ENCODE assay signal across 8 cellular contexts in the genomic region with DNA sequence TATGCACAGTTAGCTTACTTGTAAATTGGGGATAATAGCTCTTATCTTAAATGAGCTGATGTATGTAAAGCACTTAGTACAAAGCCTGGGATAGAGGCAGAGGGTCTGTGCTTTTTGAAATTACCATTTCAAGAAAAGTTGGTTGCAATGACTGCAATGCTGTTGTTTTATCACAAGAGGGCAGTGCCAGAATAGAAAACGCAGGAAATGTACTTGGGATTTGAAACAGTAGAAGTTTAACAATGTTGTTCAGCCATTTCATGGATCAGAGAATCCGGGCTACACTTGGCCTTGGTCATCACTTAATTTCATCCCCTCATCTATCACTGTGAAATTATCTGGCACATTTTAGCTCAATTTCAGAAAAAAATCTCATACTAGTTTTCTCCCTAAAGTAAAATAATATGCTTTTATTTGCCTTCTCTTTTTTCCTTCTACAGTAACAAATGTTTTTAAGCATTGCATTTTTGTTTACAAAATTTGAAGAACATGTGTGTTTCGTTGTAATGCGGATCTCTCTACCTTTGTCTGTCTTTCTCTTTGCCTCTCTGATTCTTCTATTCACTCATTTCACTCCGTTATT.
DNase-seq lines count a peak whose midpoint lies in the region; ATAC-seq and TF ChIP-seq lines count a peak whose summit lies in the region.

No MANE protein-coding gene starts in this region.

- TF ChIP-seq POLR2A in esophagus muscularis mucosa (IDR thresholded peaks at IDR 0.05; ENCODE audit: low read depth): no peak

- no peaks in the 10 kb centered on the region for H4K20me1 ChIP-seq in DOHH2 (ENCODE audit: control insufficient read depth, insufficient read depth, low read depth, low read length)

- intact Hi-C loops in esophagus muscularis mucosa (cut with DNase I): loop anchor here (2.0 kb wide), 1 partner anchor 126 kb away; no protein-coding TSS in a partner anchor

- no peaks in the 10 kb centered on the region for H3K4me1 ChIP-seq in DOHH2 (ENCODE audit: control insufficient read depth, low read length)
- no peaks in the 10 kb centered on the region for H3K4me1 ChIP-seq in RWPE2 (ENCODE audit: insufficient read depth, poor library complexity, severe bottlenecking)
- H3K4me1 ChIP-seq in esophagus muscularis mucosa: peaks cover 0 to 8% (median 3%) of the 10 kb centered on the region in 4 donors

- H3K4me3 ChIP-seq in DOHH2 (ENCODE audit: low read length): no peak overlapping the region
- H3K4me3 ChIP-seq in RWPE2 (ENCODE audit: severe bottlenecking): no peak overlapping the region
- no peak overlapping the region for H3K4me3 ChIP-seq in esophagus muscularis mucosa

- H3K4me3 Mint-ChIP-seq in neural crest cell: no peak overlapping the region

- TF ChIP-seq CTCF in DOHH2 (IDR thresholded peaks at IDR 0.05; ENCODE audit: low read depth, low read length, poor library complexity, severe bottlenecking) (peak; percentile 82), RWPE2 (IDR thresholded peaks at IDR 0.05; ENCODE audit: poor library complexity, severe bottlenecking) (peak; percentile 96), esophagus muscularis mucosa (IDR thresholded peaks at IDR 0.05) (peak; percentile 76 to 88 (median 80)), neural crest cell (conservative IDR thresholded peaks at IDR 0.05) (peak; percentile 92)

- H3K9me3 ChIP-seq in DOHH2 (ENCODE audit: control insufficient read depth, insufficient read depth, low read length): peaks cover 5% of the 10 kb centered on the region; the same call in 1 of the 2 replicates
- H3K9me3 ChIP-seq in RWPE2 (ENCODE audit: severe bottlenecking): peaks cover 6% of the 10 kb centered on the region
- peaks cover 0 to 8% (median 0%) of the 10 kb centered on the region in 4 donors for H3K9me3 ChIP-seq in esophagus muscularis mucosa

- ATAC-seq in RWPE2 (ENCODE audit: low read depth) (0 out of 3 replicates have a peak, but pooled peaks have one; percentile 31), GM19463 (IDR thresholded peaks at IDR 0.05; ENCODE audit: unreplicated experiment) (no peak)

- no peaks in the 10 kb centered on the region for H3K9me2 ChIP-seq in DOHH2 (replicated peaks; ENCODE audit: control insufficient read depth, low read length)

- DNase-seq in M059J (ENCODE audit: low read depth) (peak; percentile 47), RWPE2 (ENCODE audit: low spot score) (no peak), esophagus muscularis mucosa (ENCODE audit: extremely low spot score) (no peak), neural crest cell (ENCODE audit: low read depth, low spot score) (no peak), occipital lobe (lab: John Stamatoyannopoulos, UW) (no peak)
- DNase-seq in activated CD8-positive, alpha-beta memory T cell treated with anti-CD3 and anti-CD28 coated beads, Interleukin-2, amount 50 U/mL, for 48 hours: no peak

- no peak overlapping the region for H3K27ac Mint-ChIP-seq in neural crest cell (ENCODE audit: unreplicated experiment)

- H3K27ac ChIP-seq in DOHH2 (ENCODE audit: low read depth, low read length) (no peak overlapping the region), RWPE2 (ENCODE audit: poor library complexity, severe bottlenecking) (no peak overlapping the region), esophagus muscularis mucosa (replicated peaks in 1 of 4) (no peak overlapping the region)

- H3K36me3 ChIP-seq in DOHH2 (ENCODE audit: control insufficient read depth, low read length): no peaks in the 10 kb centered on the region
- no peaks in the 10 kb centered on the region for H3K36me3 ChIP-seq in RWPE2 (ENCODE audit: low read depth)
- H3K36me3 ChIP-seq in esophagus muscularis mucosa: no peaks in the 10 kb centered on the region

- no peaks in the 10 kb centered on the region for H3K27me3 Mint-ChIP-seq in neural crest cell (ENCODE audit: low read depth)

- 0 out of 2 replicates have a peak, but pooled peaks cover 3% of the 10 kb centered on the region for H3K27me3 ChIP-seq in DOHH2 (ENCODE audit: control insufficient read depth, low read length)
- no peaks in the 10 kb centered on the region for H3K27me3 ChIP-seq in RWPE2 (ENCODE audit: insufficient read depth, poor library complexity, severe bottlenecking)
- no peaks in the 10 kb centered on the region for H3K27me3 ChIP-seq in esophagus muscularis mucosa

- peaks cover 16% of the 10 kb centered on the region for H3K36me3 Mint-ChIP-seq in neural crest cell (ENCODE audit: low read depth)

- H3K9me3 Mint-ChIP-seq in neural crest cell: peaks cover 14% of the 10 kb centered on the region

- WGBS in esophagus muscularis mucosa: 33% methylated on average over 5 of the region's 5 CpGs

- no peak for TF ChIP-seq EP300 in esophagus muscularis mucosa (IDR thresholded peaks at IDR 0.05)

- no peaks in the 10 kb centered on the region for H3K79me2 ChIP-seq in DOHH2 (ENCODE audit: control insufficient read depth, low read length)

- no peak overlapping the region for H3K4me2 ChIP-seq in DOHH2 (ENCODE audit: low read length)

- no peaks in the 10 kb centered on the region for H3F3A ChIP-seq in DOHH2 (ENCODE audit: control insufficient read depth, insufficient read depth)

- H3K4me1 Mint-ChIP-seq in neural crest cell: peaks cover 10% of the 10 kb centered on the region
